ENCODE assay signal across 8 cellular contexts in genomic region chr17:45948881-45949624, GRCh38. TPM values are rescaled to one million over a fixed set of nuclear protein-coding genes. Genes with fewer than 3 reads are reported as not detected.
DNase-seq lines count a peak whose midpoint lies in the region; ATAC-seq and TF ChIP-seq lines count a peak whose summit lies in the region.

No MANE protein-coding gene starts in this region.

- CTCF ChIA-PET in PC-3 (lab: Charles Lee) = interaction anchor here (0.6 to 1.0 kb wide), 10 partner anchors 9 to 343 kb away, joined by 3 to 6 read pairs (median 4); partner anchors contain the start of gene STH
- CTCF ChIA-PET in naive thymus-derived CD4-positive, alpha-beta T cell (lab: Charles Lee) = interaction anchor here (0.9 to 1.2 kb wide), 3 partner anchors 10 to 29 kb away, joined by 3 read pairs; no protein-coding TSS in a partner anchor

- H2AFZ ChIP-seq in PC-3 (ENCODE audit: low read length) = peak overlapping the region; percentile 86

- H3K9ac ChIP-seq in PC-3 (ENCODE audit: low read length) = peak overlapping the region; percentile 44

- peak; percentile 92 for TF ChIP-seq CTCF in PC-3 (conservative IDR thresholded peaks at IDR 0.05; ENCODE audit: low read depth, low read length)

- H3K4me3 Mint-ChIP-seq in activated T-helper 17 cell treated with anti-CD3 and anti-CD28 coated beads, Interleukin-2, amount 50 U/mL, for 72 hours = peak overlapping the region; percentile 36
- peak overlapping the region in 9 of 10 donors; percentile 47 to 79 (median 54) for H3K4me3 Mint-ChIP-seq in naive thymus-derived CD4-positive, alpha-beta T cell

- H3K4me2 ChIP-seq in PC-3 (ENCODE audit: low read length) = peak overlapping the region; percentile 79

- peak overlapping the region; percentile 50 for H3K4me3 ChIP-seq in PC-3 (ENCODE audit: low read length)
- no peak overlapping the region for H3K4me3 ChIP-seq in naive thymus-derived CD4-positive, alpha-beta T cell (ENCODE audit: low read length)

- H3K9me3 ChIP-seq in PC-3 (ENCODE audit: low read length) = no peaks in the 10 kb centered on the region
- no peaks in the 10 kb centered on the region for H3K9me3 ChIP-seq in naive thymus-derived CD4-positive, alpha-beta T cell (ENCODE audit: control insufficient read depth in 2 of 3, low read length in 3 of 3)

- H3K27me3 ChIP-seq in PC-3 (ENCODE audit: low read length) = peaks cover 16% of the 10 kb centered on the region
- H3K27me3 ChIP-seq in naive thymus-derived CD4-positive, alpha-beta T cell (ENCODE audit: control insufficient read depth in 2 of 2, insufficient read depth in 2 of 2, low read length in 2 of 2) = peaks cover 0 to 6% of the 10 kb centered on the region in 2 donors

- no peaks in the 10 kb centered on the region for H3K36me3 Mint-ChIP-seq in activated T-helper 17 cell treated with anti-CD3 and anti-CD28 coated beads, Interleukin-2, amount 50 U/mL, for 72 hours (ENCODE audit: low read depth)
- H3K36me3 Mint-ChIP-seq in naive thymus-derived CD4-positive, alpha-beta T cell = no peaks in the 10 kb centered on the region

- intact Hi-C loops in PC-3 (cut with micrococcal nuclease) = no loop called here
- intact Hi-C loops in naive thymus-derived CD4-positive, alpha-beta T cell (cut with micrococcal nuclease) = loop anchor here in 1 of 2 donors (10.0 kb wide), 1 partner anchor 54 kb away; the partner anchor contains the start of gene MAPT

- H3K4me1 Mint-ChIP-seq in activated T-helper 17 cell treated with anti-CD3 and anti-CD28 coated beads, Interleukin-2, amount 50 U/mL, for 72 hours = no peaks in the 10 kb centered on the region
- H3K4me1 Mint-ChIP-seq in naive thymus-derived CD4-positive, alpha-beta T cell = peaks cover 0 to 7% (median 0%) of the 10 kb centered on the region in 7 donors

- peaks cover 15% of the 10 kb centered on the region for H3K27me3 Mint-ChIP-seq in activated T-helper 17 cell treated with anti-CD3 and anti-CD28 coated beads, Interleukin-2, amount 50 U/mL, for 72 hours
- H3K27me3 Mint-ChIP-seq in naive thymus-derived CD4-positive, alpha-beta T cell = peaks cover 23 to 40% (median 34%) of the 10 kb centered on the region in 5 donors

- POLR2A ChIA-PET in PC-3 (lab: Charles Lee; ENCODE audit: unreplicated experiment) = no interaction called here
- POLR2A ChIA-PET in naive thymus-derived CD4-positive, alpha-beta T cell (lab: Charles Lee) = no interaction called here

- H3K36me3 ChIP-seq in PC-3 (ENCODE audit: low read depth, low read length) = no peaks in the 10 kb centered on the region
- no peaks in the 10 kb centered on the region for H3K36me3 ChIP-seq in naive thymus-derived CD4-positive, alpha-beta T cell (ENCODE audit: control insufficient read depth in 2 of 3, insufficient read depth in 3 of 3, low read length in 3 of 3)

- no peaks in the 10 kb centered on the region for H3K9me2 ChIP-seq in PC-3 (replicated peaks; ENCODE audit: low read length)

- DNase-seq in NCI-H2029 (lab: John Stamatoyannopoulos, UW) (peak; percentile 44), NCI-H2029 treated with DMSO at 0.1 percent for 48 hours (lab: John Stamatoyannopoulos, UW) (no peak), PC-3 (peak; percentile 83), fibroblast of peridontal ligament (ENCODE audit: extremely low read depth) (peak; percentile 46)
- peak; percentile 2 to 77 (median 25) for DNase-seq in naive thymus-derived CD4-positive, alpha-beta T cell
- DNase-seq in stimulated activated naive CD4-positive, alpha-beta T cell (lab: John Stamatoyannopoulos, UW) = peak in 5 of 6 experiments; percentile 5 to 33 (median 13)

- H3K79me2 ChIP-seq in PC-3 (ENCODE audit: low read length) = no peaks in the 10 kb centered on the region

- no peaks in the 10 kb centered on the region for H3K9me3 Mint-ChIP-seq in activated T-helper 17 cell treated with anti-CD3 and anti-CD28 coated beads, Interleukin-2, amount 50 U/mL, for 72 hours
- H3K9me3 Mint-ChIP-seq in naive thymus-derived CD4-positive, alpha-beta T cell = peaks cover 0 to 2% (median 0%) of the 10 kb centered on the region in 11 donors

- no peaks in the 10 kb centered on the region for H4K20me1 ChIP-seq in PC-3 (ENCODE audit: low read length)

- H3K27ac Mint-ChIP-seq in activated T-helper 17 cell treated with anti-CD3 and anti-CD28 coated beads, Interleukin-2, amount 50 U/mL, for 72 hours = no peak overlapping the region
- no peak overlapping the region for H3K27ac Mint-ChIP-seq in naive thymus-derived CD4-positive, alpha-beta T cell

- H3K27ac ChIP-seq in PC-3 (ENCODE audit: low read length) = peak overlapping the region; percentile 9; the same call in 1 of the 2 replicates
- H3K27ac ChIP-seq in naive thymus-derived CD4-positive, alpha-beta T cell (ENCODE audit: low read depth, low read length) = no peak overlapping the region

- peaks cover 10% of the 10 kb centered on the region for H3K4me1 ChIP-seq in PC-3 (ENCODE audit: insufficient read depth, low read length)
- peaks cover 0 to 6% of the 10 kb centered on the region in 2 donors for H3K4me1 ChIP-seq in naive thymus-derived CD4-positive, alpha-beta T cell (ENCODE audit: control insufficient read depth in 2 of 2, insufficient read depth in 2 of 2, low read length in 2 of 2)

- BruUV-seq in PC-3 (replicated peaks; lab: Mats Ljungman, UMichigan) = no TSS peak

- ATAC-seq in PC-3 = peak; percentile 99
- ATAC-seq in activated T-helper 17 cell treated with anti-CD3 and anti-CD28 coated beads, Interleukin-2, amount 50 U/mL, for 72 hours (replicated peaks) = peak; percentile 97
- peak; percentile 92 for ATAC-seq in naive thymus-derived CD4-positive, alpha-beta T cell
- ATAC-seq in GM21576 (IDR thresholded peaks at IDR 0.05; ENCODE audit: unreplicated experiment) = no peak

- H3F3A ChIP-seq in PC-3 (ENCODE audit: low read length, unreplicated experiment) = no peaks in the 10 kb centered on the region

RNA-seq across cellular contexts. Expression of gene STH, which starts 50.0 kb away (rescaled TPM):
- not detected in 2 replicates for total RNA-seq in PC-3 (2014; rRNA removed)
- not detected for total RNA-seq in activated T-helper 17 cell treated with anti-CD3 and anti-CD28 coated beads, Interleukin-2, amount 50 U/mL, for 72 hours
- not detected for total RNA-seq in naive thymus-derived CD4-positive, alpha-beta T cell
- not detected for polyA plus RNA-seq in naive thymus-derived CD4-positive, alpha-beta T cell

RNA-seq across cellular contexts. Expression of gene MAPT, which starts 54.7 kb away (rescaled TPM):
- 2.7 and 3.6 TPM in 2 replicates for total RNA-seq in PC-3 (2014; rRNA removed)
- 1 to 10 TPM in 1 of 2 donors, under 1 TPM in 1; 0.63 to 4.9 TPM for total RNA-seq in activated T-helper 17 cell treated with anti-CD3 and anti-CD28 coated beads, Interleukin-2, amount 50 U/mL, for 72 hours
- total RNA-seq in naive thymus-derived CD4-positive, alpha-beta T cell = 1 to 10 TPM in 3 of 5 experiments, under 1 TPM in 2; 0.27 to 1.3 (median 1.1) TPM
- polyA plus RNA-seq in naive thymus-derived CD4-positive, alpha-beta T cell = under 1 TPM; 0.12 to 0.80 TPM
